ENCODE assay signal across 14 cellular contexts in the genomic region with DNA sequence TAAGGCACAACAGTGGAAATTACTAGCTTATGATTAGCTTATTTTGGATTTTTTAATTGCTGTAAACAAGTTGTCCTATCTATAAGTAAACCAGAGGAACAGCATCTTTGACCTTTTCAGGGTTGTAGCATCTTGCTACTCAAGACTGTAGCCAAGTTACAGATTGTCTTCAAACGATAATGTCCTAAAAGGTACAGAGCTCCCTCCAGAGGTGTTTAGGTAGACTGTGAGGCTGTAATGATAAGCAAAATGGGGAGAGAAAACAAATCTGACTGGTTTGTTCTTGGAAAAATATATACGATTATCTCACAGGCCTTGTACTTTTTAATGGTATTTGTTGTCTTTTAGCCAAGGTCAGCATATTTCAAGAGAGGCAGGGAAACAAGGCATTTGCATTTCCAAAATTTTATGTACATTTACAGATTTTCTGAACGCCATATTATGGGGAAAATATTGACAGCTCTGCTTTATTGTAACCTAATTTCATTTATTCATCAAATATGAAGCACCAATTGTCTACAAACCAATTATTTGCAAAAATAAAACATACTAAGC.
DNase-seq lines count a peak whose midpoint lies in the region; ATAC-seq and TF ChIP-seq lines count a peak whose summit lies in the region.
"Had no signal": no experiment of that assay in that cellular context is flagged by ENCODE, and none has a peak within 500 bp of the region (broad histone marks: within the 10 kb centered on the region; RNA-seq: fewer than 3 reads in every experiment).

No MANE protein-coding gene starts in this region.

- no peaks in the 10 kb centered on the region for H3K4me1 Mint-ChIP-seq in type B pancreatic cell (ENCODE audit: unreplicated experiment)
- H3K4me1 Mint-ChIP-seq: activated B cell treated with CpG ODN at 0.5 μM for 24 hours had no signal

- no peaks in the 10 kb centered on the region for H3K9me3 Mint-ChIP-seq in type B pancreatic cell
- H3K9me3 Mint-ChIP-seq: activated B cell treated with CpG ODN at 0.5 μM for 24 hours had no signal

- H3K27ac Mint-ChIP-seq in type B pancreatic cell, result no peak overlapping the region
- H3K27ac Mint-ChIP-seq: activated B cell treated with CpG ODN at 0.5 μM for 24 hours had no signal

- no peak overlapping the region for H3K4me3 Mint-ChIP-seq in type B pancreatic cell
- H3K4me3 Mint-ChIP-seq: activated B cell treated with CpG ODN at 0.5 μM for 24 hours had no signal

- 43% methylated on average over 3 of the region's 3 CpGs for WGBS in hepatocyte (ENCODE audit: low lambda C conversion rate, missing lambda C conversion rate)

- no peaks in the 10 kb centered on the region for H3K9me2 ChIP-seq in hepatocyte (replicated peaks; ENCODE audit: insufficient read depth)

- TF ChIP-seq CTCF in hepatocyte (IDR thresholded peaks at IDR 0.05; ENCODE audit: poor library complexity) (peak; percentile 54), type B pancreatic cell (conservative IDR thresholded peaks at IDR 0.05) (peak; percentile 64)

- no peaks in the 10 kb centered on the region for H3K27me3 ChIP-seq in hepatocyte
- H3K27me3 ChIP-seq: ascending aorta, tibial nerve had no signal

- H3K9me3 ChIP-seq in hepatocyte (ENCODE audit: low read depth), result no peaks in the 10 kb centered on the region
- H3K9me3 ChIP-seq: ascending aorta, tibial nerve had no signal

- no peaks in the 10 kb centered on the region for H3K36me3 ChIP-seq in hepatocyte (replicated peaks; ENCODE audit: insufficient read depth, low read depth)
- H3K36me3 ChIP-seq: ascending aorta, tibial nerve had no signal

- no peaks in the 10 kb centered on the region for H3K79me2 ChIP-seq in hepatocyte

- H3K27ac ChIP-seq in hepatocyte, result no peak overlapping the region
- H3K27ac ChIP-seq: ascending aorta, epithelial cell of prostate, tibial nerve had no signal

- no peak overlapping the region for H2AFZ ChIP-seq in hepatocyte

- no peaks in the 10 kb centered on the region for H3K27me3 Mint-ChIP-seq in type B pancreatic cell
- H3K27me3 Mint-ChIP-seq: activated B cell treated with CpG ODN at 0.5 μM for 24 hours had no signal

- no peak overlapping the region for H3K4me3 ChIP-seq in hepatocyte
- H3K4me3 ChIP-seq: ascending aorta, tibial nerve had no signal

- no peaks in the 10 kb centered on the region for H4K20me1 ChIP-seq in hepatocyte (ENCODE audit: insufficient read depth, poor library complexity, severe bottlenecking)

- peak; percentile 39 for DNase-seq in NCI-H82 (lab: John Stamatoyannopoulos, UW)
- no peak for DNase-seq in NCI-H82 treated with DMSO at 0.1 percent for 48 hours (lab: John Stamatoyannopoulos, UW; ENCODE audit: unreplicated experiment)
- peak; percentile 68 for DNase-seq in SK-N-DZ (ENCODE audit: low spot score)
- peak; percentile 41 for DNase-seq in hepatocyte (ENCODE audit: low spot score)
- no peak for DNase-seq in type B pancreatic cell (ENCODE audit: extremely low spot score, unreplicated experiment)
- DNase-seq in NCI-H524 treated with DMSO at 0.1 percent for 48 hours (lab: John Stamatoyannopoulos, UW), result no peak
- DNase-seq: activated B cell treated with CpG ODN at 0.5 μM for 24 hours, NCI-H2171 treated with DMSO at 0.1 percent for 48 hours, Right ventricle myocardium superior had no signal

- ATAC-seq in HG03175 (IDR thresholded peaks at IDR 0.05; ENCODE audit: unreplicated experiment) (no peak), GM19463 (IDR thresholded peaks at IDR 0.05; ENCODE audit: unreplicated experiment) (no peak)

- H3K4me1 ChIP-seq in hepatocyte (ENCODE audit: insufficient read depth), result no peaks in the 10 kb centered on the region
- H3K4me1 ChIP-seq: tibial nerve had no signal

- no peak overlapping the region for H3K4me2 ChIP-seq in hepatocyte

- H3K36me3 Mint-ChIP-seq in type B pancreatic cell, result no peaks in the 10 kb centered on the region

Comparison
In these comparisons a context has a peak if more than half of its experiments do, and no peak if none do; other contexts are left out.
1. DNase-seq: peak in NCI-H82 (single experiment), SK-N-DZ (single experiment) and hepatocyte (single experiment); none in NCI-H82 treated with DMSO at 0.1 percent for 48 hours (single experiment), type B pancreatic cell (single experiment) and NCI-H524 treated with DMSO at 0.1 percent for 48 hours (single experiment).